ENCODE assay signal across 16 cellular contexts in the genomic region with DNA sequence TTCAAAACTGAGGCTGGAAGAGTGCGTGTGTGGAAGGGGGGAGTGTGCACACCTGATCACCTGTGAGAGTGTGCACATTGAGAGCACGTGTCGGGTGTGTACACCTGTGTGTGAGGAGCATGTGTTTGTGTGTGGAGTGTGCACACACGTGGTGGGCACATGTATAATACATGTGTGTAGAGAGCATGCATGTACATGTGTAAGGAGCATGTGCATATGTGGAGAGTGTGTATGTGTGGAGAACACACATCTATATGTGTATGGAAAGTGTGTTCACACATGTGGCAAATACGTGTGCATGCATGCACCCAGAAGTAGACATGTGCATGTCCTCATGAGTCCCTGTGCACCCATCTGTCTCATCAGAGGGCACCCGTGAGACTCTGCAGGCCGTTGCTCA.
"Had no signal": no experiment of that assay in that cellular context is flagged by ENCODE, and none has a peak within 500 bp of the region (broad histone marks: within the 10 kb centered on the region; RNA-seq: fewer than 3 reads in every experiment).

No MANE protein-coding gene starts in this region.

- H3K27ac ChIP-seq: body of pancreas, colonic mucosa, SJSA1, testis had no signal

- ATAC-seq: body of pancreas; sciatic nerve; stimulated activated naive CD8-positive, alpha-beta T cell treated with anti-CD3 and anti-CD28 coated beads, Interleukin-15, amount 100 ng/mL, for 72 hours had no signal

- H3K4me1 ChIP-seq: body of pancreas, colonic mucosa, SJSA1, testis had no signal

- H3K36me3 ChIP-seq: SJSA1 had no signal

- H3K9me3 ChIP-seq: body of pancreas, colonic mucosa, SJSA1, testis had no signal

- H3K27me3 ChIP-seq: body of pancreas, colonic mucosa, SJSA1, testis had no signal

- H3K9me3 Mint-ChIP-seq: stimulated activated naive CD8-positive, alpha-beta T cell treated with anti-CD3 and anti-CD28 coated beads, Interleukin-15, amount 100 ng/mL, for 72 hours had no signal

- H3K4me3 Mint-ChIP-seq: stimulated activated naive CD8-positive, alpha-beta T cell treated with anti-CD3 and anti-CD28 coated beads, Interleukin-15, amount 100 ng/mL, for 72 hours had no signal

- DNase-seq: activated CD4-positive, alpha-beta T cell treated with anti-CD3 and anti-CD28 coated beads, Interleukin-2, amount 50 U/mL, for 48 hours; activated CD4-positive, CD25-positive, alpha-beta regulatory T cell treated with anti-CD3 and anti-CD28 coated beads, Interleukin-2, amount 50 U/mL, for 72 hours; activated T-cell treated with anti-CD3 and anti-CD28 coated beads, Interleukin-2, amount 50 U/mL, for 48 hours; amniotic stem cell; body of pancreas; central memory CD4-positive, alpha-beta T cell; colonic mucosa; foreskin fibroblast; hippocampal formation; mesendoderm; stimulated activated naive CD8-positive, alpha-beta T cell treated with anti-CD3 and anti-CD28 coated beads, Interleukin-15, amount 100 ng/mL, for 72 hours; SW 1271; T1000 had no signal

- H3K27me3 Mint-ChIP-seq: stimulated activated naive CD8-positive, alpha-beta T cell treated with anti-CD3 and anti-CD28 coated beads, Interleukin-15, amount 100 ng/mL, for 72 hours had no signal

- H3K4me3 ChIP-seq: body of pancreas, colonic mucosa, SJSA1, testis had no signal
